Comparison of ENCODE assay signal across 32 cellular contexts in genomic region chr4:83360018-83360417, GRCh38.
"Had no signal": no experiment of that assay in that cellular context is flagged by ENCODE, and none has a peak within 500 bp of the region (broad histone marks: within the 10 kb centered on the region; RNA-seq: fewer than 3 reads in every experiment).

No MANE protein-coding gene starts in this region.

- ATAC-seq: left cardiac atrium; left lobe of liver; lower lobe of right lung; naive thymus-derived CD8-positive, alpha-beta T cell; pancreas; right cardiac atrium; sciatic nerve; stimulated activated naive B cell treated with anti-CD40 and anti-IgM and Interleukin-4, amounts not matched to agents 10 μg/mL and 1 μg/mL and 100 μg/mL, for 72 hours; stimulated activated naive CD8-positive, alpha-beta T cell treated with anti-CD3 and anti-CD28 coated beads, Interleukin-15, Interleukin-2, amounts not matched to agents 100 U/mL and 50 U/mL, for 24 hours; upper lobe of right lung had no signal

- H3K27me3 Mint-ChIP-seq: stimulated activated naive B cell treated with anti-CD40 and anti-IgM and Interleukin-4, amounts not matched to agents 10 μg/mL and 1 μg/mL and 100 μg/mL, for 72 hours had no signal

- FAIRE-seq: keratinocyte, pancreas, urothelium cell line had no signal

- H3K27ac ChIP-seq: lower lobe of right lung, pancreas, prostate gland, stomach, thoracic aorta, tibial artery, upper lobe of right lung had no signal

- H3K9me3 ChIP-seq: lower lobe of right lung, pancreas, prostate gland, stomach, thoracic aorta, tibial artery, upper lobe of right lung had no signal

- H3K4me1 Mint-ChIP-seq: nephron had no signal

- H3K4me1 ChIP-seq: lower lobe of right lung, prostate gland, upper lobe of right lung had no signal

- H3K4me3 Mint-ChIP-seq: mesothelial cell of epicardium; naive thymus-derived CD8-positive, alpha-beta T cell; nephron; neural crest cell; stimulated activated naive B cell treated with anti-CD40 and anti-IgM and Interleukin-4, amounts not matched to agents 10 μg/mL and 1 μg/mL and 100 μg/mL, for 72 hours had no signal

- H3K27ac Mint-ChIP-seq: mesothelial cell of epicardium; naive thymus-derived CD8-positive, alpha-beta T cell; nephron; stimulated activated naive B cell treated with anti-CD40 and anti-IgM and Interleukin-4, amounts not matched to agents 10 μg/mL and 1 μg/mL and 100 μg/mL, for 72 hours had no signal

- H3K36me3 ChIP-seq: lower lobe of right lung, pancreas, prostate gland, stomach, thoracic aorta, tibial artery, upper lobe of right lung had no signal

- H3K27me3 ChIP-seq: pancreas, stomach, tibial artery, upper lobe of right lung had no signal

- H3K4me2 ChIP-seq: smooth muscle cell had no signal

- H3K4me3 ChIP-seq: lower lobe of right lung, pancreas, prostate gland, smooth muscle cell, stomach, thoracic aorta, tibial artery, upper lobe of right lung had no signal

- DNase-seq: head of caudate nucleus; hippocampal formation; kidney glomerular epithelial cell; left cardiac atrium; lower lobe of right lung; mammary epithelial cell; mesendoderm; naive thymus-derived CD8-positive, alpha-beta T cell; nucleus accumbens; pancreas; posterior cingulate gyrus; right cardiac atrium; stimulated activated CD4-positive, alpha-beta T cell treated with anti-CD3 and anti-CD28 coated beads, Interleukin-12 subunit alpha, Interleukin-12 subunit beta, amount 100 ng/mL, for 4 hours; stimulated activated CD4-positive, alpha-beta T cell treated with anti-CD3 and anti-CD28 coated beads, Interleukin-15, amount 100 ng/mL, for 24 hours; stimulated activated CD4-positive, alpha-beta T cell treated with anti-CD3 and anti-CD28 coated beads, Interleukin-2, amount 100 ng/mL, for 24 hours; stimulated activated CD4-positive, alpha-beta T cell treated with anti-CD3 and anti-CD28 coated beads, Interleukin-4, amount 100 ng/mL, for 1 hour; stimulated activated naive B cell treated with anti-CD40 and anti-IgM and Interleukin-4, amounts not matched to agents 10 μg/mL and 1 μg/mL and 100 μg/mL, for 72 hours; stimulated activated naive CD8-positive, alpha-beta T cell treated with anti-CD3 and anti-CD28 coated beads, Interleukin-15, Interleukin-2, amounts not matched to agents 100 U/mL and 50 U/mL, for 24 hours; stomach; tibial artery; trophoblast cell; upper lobe of right lung had no signal

- H3K36me3 Mint-ChIP-seq: mesothelial cell of epicardium; naive thymus-derived CD8-positive, alpha-beta T cell had no signal

- H3K9me3 Mint-ChIP-seq: stimulated activated naive B cell treated with anti-CD40 and anti-IgM and Interleukin-4, amounts not matched to agents 10 μg/mL and 1 μg/mL and 100 μg/mL, for 72 hours had no signal
